In the genomic region with DNA sequence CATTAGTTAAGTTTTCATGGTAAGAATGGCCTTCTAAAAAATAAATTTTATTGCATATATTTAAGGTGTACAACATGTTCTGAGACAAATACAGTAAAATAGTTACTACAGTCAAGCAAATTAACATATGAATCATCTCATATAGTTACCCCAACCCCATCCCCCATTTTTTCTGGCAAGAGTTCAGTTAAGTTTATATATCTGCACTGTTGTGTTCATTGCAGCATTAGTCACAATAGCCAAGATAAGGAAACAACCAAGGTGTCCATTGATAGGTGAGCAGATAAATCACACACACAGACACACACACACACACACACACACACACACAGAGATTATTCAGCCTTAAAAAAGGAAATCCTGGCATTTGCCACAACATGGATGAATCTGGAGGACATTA, we compare ENCODE assay signal across 15 cellular contexts. TPM values are rescaled to one million over a fixed set of nuclear protein-coding genes. Genes with fewer than 3 reads are reported as not detected.
DNase-seq lines count a peak whose midpoint lies in the region; ATAC-seq and TF ChIP-seq lines count a peak whose summit lies in the region.
"Had no signal": no experiment of that assay in that cellular context is flagged by ENCODE, and none has a peak within 500 bp of the region (broad histone marks: within the 10 kb centered on the region; RNA-seq: fewer than 3 reads in every experiment).

No MANE protein-coding gene starts in this region.

- no peaks in the 10 kb centered on the region for H3K4me1 ChIP-seq in mucosa of descending colon (ENCODE audit: low read depth)
- H3K4me1 ChIP-seq: BLaER1 treated with 17β-estradiol and CSF1 and Interleukin-3, amounts not matched to agents 10 nM and 100 nM had no signal

- no peak overlapping the region for H3K27ac Mint-ChIP-seq in stimulated activated naive B cell treated with anti-CD40 and anti-IgM and Interleukin-4, amounts not matched to agents 10 μg/mL and 1 μg/mL and 100 μg/mL, for 72 hours
- H3K27ac Mint-ChIP-seq: CD4-positive, CD25-positive, alpha-beta regulatory T cell had no signal

- ATAC-seq in mucosa of descending colon (peak; percentile 49), GM18867 (IDR thresholded peaks at IDR 0.05; ENCODE audit: unreplicated experiment) (no peak), GM19035 (IDR thresholded peaks at IDR 0.05; ENCODE audit: unreplicated experiment) (no peak)
- ATAC-seq in stimulated activated naive B cell treated with anti-CD40 and anti-IgM and Interleukin-4, amounts not matched to agents 10 μg/mL and 1 μg/mL and 100 μg/mL, for 72 hours (replicated peaks): no peak
- ATAC-seq: HCT116 had no signal

- no peaks in the 10 kb centered on the region for H3K36me3 ChIP-seq in mucosa of descending colon (ENCODE audit: low read depth)
- H3K36me3 ChIP-seq: BLaER1 treated with 17β-estradiol and CSF1 and Interleukin-3, amounts not matched to agents 10 nM and 100 nM had no signal

- H3K9me3 ChIP-seq in mucosa of descending colon: no peaks in the 10 kb centered on the region

- H3K4me1 Mint-ChIP-seq in stimulated activated naive B cell treated with anti-CD40 and anti-IgM and Interleukin-4, amounts not matched to agents 10 μg/mL and 1 μg/mL and 100 μg/mL, for 72 hours: no peaks in the 10 kb centered on the region

- intact Hi-C loops in mucosa of descending colon (cut with DNase I, micrococcal nuclease): no loop called here

- H3K36me3 Mint-ChIP-seq in stimulated activated naive B cell treated with anti-CD40 and anti-IgM and Interleukin-4, amounts not matched to agents 10 μg/mL and 1 μg/mL and 100 μg/mL, for 72 hours: no peaks in the 10 kb centered on the region
- H3K36me3 Mint-ChIP-seq: CD4-positive, CD25-positive, alpha-beta regulatory T cell had no signal

- no peak for TF ChIP-seq CTCF in 22Rv1 (IDR thresholded peaks at IDR 0.05)
- no peak for TF ChIP-seq CTCF in LNCaP clone FGC (IDR thresholded peaks at IDR 0.05; ENCODE audit: control insufficient read depth, extremely low read depth, insufficient read depth)
- no peak for TF ChIP-seq CTCF in mucosa of descending colon (IDR thresholded peaks at IDR 0.05)

- H3K27me3 Mint-ChIP-seq in stimulated activated naive B cell treated with anti-CD40 and anti-IgM and Interleukin-4, amounts not matched to agents 10 μg/mL and 1 μg/mL and 100 μg/mL, for 72 hours: peaks cover 0 to 7% of the 10 kb centered on the region in 2 donors

- DNase-seq in LNCaP clone FGC (ENCODE audit: low read depth): peak; percentile 57
- peak; percentile 87 for DNase-seq in amniotic epithelial cell (ENCODE audit: low read depth)
- DNase-seq in mucosa of descending colon: no peak
- DNase-seq in stimulated activated naive B cell treated with anti-CD40 and anti-IgM and Interleukin-4, amounts not matched to agents 10 μg/mL and 1 μg/mL and 100 μg/mL, for 72 hours: no peak
- DNase-seq: ACHN; CD4-positive, CD25-positive, alpha-beta regulatory T cell; DND-41; GDM1; GM23248 had no signal

- H3K4me3 Mint-ChIP-seq in stimulated activated naive B cell treated with anti-CD40 and anti-IgM and Interleukin-4, amounts not matched to agents 10 μg/mL and 1 μg/mL and 100 μg/mL, for 72 hours: no peak overlapping the region
- H3K4me3 Mint-ChIP-seq: CD4-positive, CD25-positive, alpha-beta regulatory T cell had no signal

- peaks cover 4 to 8% of the 10 kb centered on the region in 2 donors for H3K9me3 Mint-ChIP-seq in stimulated activated naive B cell treated with anti-CD40 and anti-IgM and Interleukin-4, amounts not matched to agents 10 μg/mL and 1 μg/mL and 100 μg/mL, for 72 hours

- H3K4me3 ChIP-seq in LNCaP clone FGC (ENCODE audit: low read depth, low read length): no peak overlapping the region
- H3K4me3 ChIP-seq in mucosa of descending colon: no peak overlapping the region
- H3K4me3 ChIP-seq: BLaER1 treated with 17β-estradiol and CSF1 and Interleukin-3, amounts not matched to agents 10 nM and 100 nM; GM23248 had no signal

- H3K27ac ChIP-seq in 22Rv1: peak overlapping the region; percentile 82
- H3K27ac ChIP-seq: BLaER1 treated with 17β-estradiol and CSF1 and Interleukin-3, amounts not matched to agents 10 nM and 100 nM; GM23248; HL-60 had no signal

RNA-seq across cellular contexts. Expression of gene OTULIN, which starts 37.2 kb away (rescaled TPM):
- 10 to 100 TPM; 21.9 to 29.6 (median 29.5) TPM for total RNA-seq in mucosa of descending colon

RNA-seq across cellular contexts. Expression of gene OTULINL, which starts 45.7 kb away (rescaled TPM):
- total RNA-seq in mucosa of descending colon: 10 to 100 TPM; 33.9 to 67.2 (median 60.1) TPM

Comparison
In these comparisons a context has a peak if more than half of its experiments do, and no peak if none do; other contexts are left out.
1. DNase-seq: peak in LNCaP clone FGC (single experiment) and amniotic epithelial cell (single experiment); none in mucosa of descending colon (0 of 3) and stimulated activated naive B cell treated with anti-CD40 and anti-IgM and Interleukin-4, amounts not matched to agents 10 μg/mL and 1 μg/mL and 100 μg/mL, for 72 hours (single experiment).